In the genomic region with DNA sequence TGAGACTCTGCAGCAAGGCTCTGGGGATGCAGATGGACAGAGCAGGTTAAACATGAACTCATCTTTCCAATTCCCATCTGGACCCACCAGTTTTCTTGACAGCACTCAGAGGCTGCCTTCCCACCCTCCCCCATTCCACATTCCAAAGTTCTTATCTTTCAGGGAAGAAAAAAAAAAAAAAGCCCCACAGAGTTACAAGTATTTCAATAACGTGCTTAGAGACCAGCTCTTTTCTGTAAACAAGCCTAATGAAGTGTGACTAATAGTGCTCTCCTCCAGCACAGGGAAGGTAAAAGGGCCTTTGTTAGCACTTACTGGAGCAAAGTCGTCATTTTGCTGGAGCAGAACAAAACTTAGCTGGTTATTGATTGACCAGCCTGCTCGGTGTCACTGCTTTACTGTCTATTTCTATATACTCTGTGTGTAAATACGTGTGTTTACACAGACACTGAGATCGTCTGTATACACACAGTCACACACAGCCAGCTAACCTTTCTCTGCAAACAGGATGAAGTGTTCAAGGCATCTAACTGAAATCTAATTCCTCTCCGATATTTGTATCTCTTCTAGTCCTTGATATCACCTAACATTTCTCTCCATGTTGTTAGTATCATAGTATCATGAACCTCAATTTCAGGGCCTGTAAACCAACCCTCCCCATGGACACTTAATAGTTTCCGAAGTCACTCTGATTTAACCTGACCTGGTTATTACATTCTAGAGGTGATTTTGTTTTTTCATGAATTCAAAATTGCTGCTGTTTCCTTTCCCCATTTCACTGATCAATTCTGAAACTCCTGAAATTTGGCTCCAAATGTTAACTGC, we compare ENCODE assay signal across 8 cellular contexts.
DNase-seq lines count a peak whose midpoint lies in the region; TF ChIP-seq lines count a peak whose summit lies in the region.

No MANE protein-coding gene starts in this region.

- no peaks in the 10 kb centered on the region for H3K27me3 Mint-ChIP-seq in Calu3 (ENCODE audit: unreplicated experiment)

- BruUV-seq in Calu3 (replicated peaks; lab: Mats Ljungman, UMichigan), result no TSS peak

- peaks cover 58% of the 10 kb centered on the region for H3K4me1 Mint-ChIP-seq in Calu3 (ENCODE audit: low read depth, unreplicated experiment)

- CTCF ChIA-PET in Calu3 (lab: Charles Lee), result interaction anchor here (0.5 to 1.8 kb wide), 15 partner anchors 9 to 906 kb away, joined by 3 to 7 read pairs (median 4); no protein-coding TSS in a partner anchor

- peak overlapping the region; percentile 95 for H3K27ac ChIP-seq in cardiac muscle cell

- no peaks in the 10 kb centered on the region; the same call in 1 of the 2 replicates for H3K36me3 ChIP-seq in MG63
- H3K36me3 ChIP-seq in cardiac muscle cell, result no peaks in the 10 kb centered on the region

- peak overlapping the region; percentile 69 for H3K4me3 Mint-ChIP-seq in Calu3 (ENCODE audit: low read depth, unreplicated experiment)

- H3K27me3 ChIP-seq in MG63 (no peaks in the 10 kb centered on the region), cardiac muscle cell (no peaks in the 10 kb centered on the region)

- no peaks in the 10 kb centered on the region for H3K9me3 Mint-ChIP-seq in Calu3 (ENCODE audit: low read depth, unreplicated experiment)

- TF ChIP-seq CTCF in Calu3 (IDR thresholded peaks at IDR 0.05; ENCODE audit: unreplicated experiment) (no peak), cardiac muscle cell (IDR thresholded peaks at IDR 0.05; ENCODE audit: low read depth, low read length) (no peak), retinal pigment epithelial cell (conservative IDR thresholded peaks at IDR 0.05; ENCODE audit: low read depth, low read length) (no peak)

- H3K4me1 ChIP-seq in cardiac muscle cell (ENCODE audit: low read depth), result peaks cover 96% of the 10 kb centered on the region

- intact Hi-C loops in Calu3 (cut with micrococcal nuclease; ENCODE audit: unreplicated experiment), result loop anchor here (1.0 to 10.0 kb wide), 10 partner anchors 63 to 823 kb away; no protein-coding TSS in a partner anchor

- no peaks in the 10 kb centered on the region for H3K9me3 ChIP-seq in MG63
- H3K9me3 ChIP-seq in cardiac muscle cell (ENCODE audit: low read depth), result no peaks in the 10 kb centered on the region

- no peak overlapping the region for H3K4me3 ChIP-seq in MG63
- no peak overlapping the region for H3K4me3 ChIP-seq in cardiac muscle cell
- no peak overlapping the region for H3K4me3 ChIP-seq in retinal pigment epithelial cell (ENCODE audit: low read length)

- peak overlapping the region; percentile 98 for H3K27ac Mint-ChIP-seq in Calu3 (ENCODE audit: unreplicated experiment)

- peak; percentile 78 for DNase-seq in Calu3
- DNase-seq in MG63, result peak; percentile 57
- peak; percentile 98 for DNase-seq in SW480 (ENCODE audit: low spot score)
- DNase-seq in cardiac muscle cell (ENCODE audit: low read depth in 1 of 2, low spot score in 1 of 2), result peak; percentile 82 to 87
- DNase-seq in retinal pigment epithelial cell (ENCODE audit: low read depth), result peak; percentile 94
- no peak for DNase-seq in effector CD8-positive, alpha-beta T cell (lab: John Stamatoyannopoulos, UW)
- DNase-seq in activated CD4-positive, alpha-beta T cell treated with anti-CD3 and anti-CD28 coated beads, Interleukin-2, amount 50 U/mL, for 48 hours, result no peak
- DNase-seq in NK-92 treated with Interleukin-12 subunit alpha and Interleukin-12 subunit beta, amount 100 ng/mL, for 24 hours (lab: John Stamatoyannopoulos, UW), result no peak

- peaks cover 11% of the 10 kb centered on the region for H3K36me3 Mint-ChIP-seq in Calu3 (ENCODE audit: insufficient read depth, unreplicated experiment)

Comparison
In these comparisons a context has a peak if more than half of its experiments do, and no peak if none do; other contexts are left out.
1. DNase-seq: peak in Calu3 (single experiment), MG63 (single experiment), SW480 (single experiment), cardiac muscle cell (2 of 2) and retinal pigment epithelial cell (single experiment); none in effector CD8-positive, alpha-beta T cell (single experiment), activated CD4-positive, alpha-beta T cell treated with anti-CD3 and anti-CD28 coated beads, Interleukin-2, amount 50 U/mL, for 48 hours (0 of 2) and NK-92 treated with Interleukin-12 subunit alpha and Interleukin-12 subunit beta, amount 100 ng/mL, for 24 hours (single experiment).